24 cellular contexts compared by ENCODE assay signal in the genomic region with DNA sequence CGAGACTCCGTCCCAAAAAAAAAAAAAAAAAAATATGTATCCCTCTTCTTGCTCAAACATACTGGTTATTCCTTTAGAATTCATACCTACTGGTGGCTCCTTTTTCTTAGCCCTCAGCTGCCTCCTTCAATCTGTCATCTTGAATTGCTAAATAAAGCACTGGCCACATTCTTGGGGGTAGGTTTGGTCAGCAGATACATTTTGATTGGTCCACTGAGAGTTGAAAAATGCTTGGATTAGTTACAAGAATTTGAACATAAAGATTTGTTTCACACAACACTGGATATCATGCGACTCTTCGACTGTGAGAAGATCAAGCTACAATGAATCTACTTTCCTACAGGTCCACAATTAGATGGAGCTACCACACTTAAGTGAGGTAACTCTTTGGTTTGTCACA.
"Had no signal": no experiment of that assay in that cellular context is flagged by ENCODE, and none has a peak within 500 bp of the region (broad histone marks: within the 10 kb centered on the region; RNA-seq: fewer than 3 reads in every experiment).

No MANE protein-coding gene starts in this region.

- H3K27me3 Mint-ChIP-seq: memory B cell; naive thymus-derived CD4-positive, alpha-beta T cell; stimulated activated memory B cell treated with anti-CD40 and anti-IgM and Interleukin-4, amounts not matched to agents 10 μg/mL and 1 μg/mL and 100 μg/mL, for 72 hours; stimulated activated naive CD8-positive, alpha-beta T cell treated with anti-CD3 and anti-CD28 coated beads, Interleukin-15, Interleukin-2, amounts not matched to agents 100 ng/mL and 50 ng/mL, for 24 hours had no signal

- ATAC-seq: gastrocnemius medialis; left lobe of liver; naive thymus-derived CD4-positive, alpha-beta T cell; sciatic nerve; stimulated activated memory B cell treated with anti-CD40 and anti-IgM and Interleukin-4, amounts not matched to agents 10 μg/mL and 1 μg/mL and 100 μg/mL, for 72 hours; upper lobe of right lung had no signal

- H3K36me3 Mint-ChIP-seq: memory B cell; naive thymus-derived CD4-positive, alpha-beta T cell; neural progenitor cell; stimulated activated memory B cell treated with anti-CD40 and anti-IgM and Interleukin-4, amounts not matched to agents 10 μg/mL and 1 μg/mL and 100 μg/mL, for 72 hours had no signal

- H3K27ac ChIP-seq: gastrocnemius medialis, neural progenitor cell, prostate gland, right atrium auricular region, skin epidermis, spleen, thoracic aorta, tibial nerve, upper lobe of right lung, uterus had no signal

- H3K9me3 ChIP-seq: gastrocnemius medialis, prostate gland, right atrium auricular region, spleen, thoracic aorta, tibial nerve, upper lobe of right lung, uterus had no signal

- H3K4me1 ChIP-seq: gastrocnemius medialis, prostate gland, right atrium auricular region, spleen, tibial nerve, upper lobe of right lung, uterus had no signal

- H3K27me3 ChIP-seq: gastrocnemius medialis, neural progenitor cell, right atrium auricular region, spleen, tibial nerve, upper lobe of right lung, uterus had no signal

- H3K9me3 Mint-ChIP-seq: memory B cell; nephron; stimulated activated memory B cell treated with anti-CD40 and anti-IgM and Interleukin-4, amounts not matched to agents 10 μg/mL and 1 μg/mL and 100 μg/mL, for 72 hours; stimulated activated naive CD8-positive, alpha-beta T cell treated with anti-CD3 and anti-CD28 coated beads, Interleukin-15, Interleukin-2, amounts not matched to agents 100 ng/mL and 50 ng/mL, for 24 hours had no signal

- H3K4me3 ChIP-seq: gastrocnemius medialis, lung, neural progenitor cell, prostate gland, right atrium auricular region, skin epidermis, spleen, thoracic aorta, tibial nerve, upper lobe of right lung, uterus had no signal

- H3K36me3 ChIP-seq: gastrocnemius medialis, neural progenitor cell, prostate gland, right atrium auricular region, spleen, thoracic aorta, tibial nerve, upper lobe of right lung, uterus had no signal

- H3K4me1 Mint-ChIP-seq: memory B cell; naive thymus-derived CD4-positive, alpha-beta T cell; nephron; stimulated activated memory B cell treated with anti-CD40 and anti-IgM and Interleukin-4, amounts not matched to agents 10 μg/mL and 1 μg/mL and 100 μg/mL, for 72 hours had no signal

- H3K4me3 Mint-ChIP-seq: memory B cell; naive thymus-derived CD4-positive, alpha-beta T cell; nephron; neural progenitor cell; stimulated activated memory B cell treated with anti-CD40 and anti-IgM and Interleukin-4, amounts not matched to agents 10 μg/mL and 1 μg/mL and 100 μg/mL, for 72 hours; stimulated activated naive CD8-positive, alpha-beta T cell treated with anti-CD3 and anti-CD28 coated beads, Interleukin-15, Interleukin-2, amounts not matched to agents 100 ng/mL and 50 ng/mL, for 24 hours had no signal

- DNase-seq: cortex of kidney; effector CD4-positive, alpha-beta T cell; foreskin fibroblast; gastrocnemius medialis; head of caudate nucleus; kidney; naive thymus-derived CD4-positive, alpha-beta T cell; spleen; stimulated activated CD4-positive, alpha-beta T cell treated with anti-CD3 and anti-CD28 coated beads, Interleukin-4, amount 100 ng/mL, for 4 hours; upper lobe of right lung; uterus had no signal
